Comparison of ENCODE assay signal across 8 cellular contexts in genomic region chr7:50502001-50502684, GRCh38. TPM values are rescaled to one million over a fixed set of nuclear protein-coding genes. Genes with fewer than 3 reads are reported as not detected.
DNase-seq lines count a peak whose midpoint lies in the region; ATAC-seq, FAIRE-seq and TF ChIP-seq lines count a peak whose summit lies in the region.

No MANE protein-coding gene starts in this region.

- peak overlapping the region; percentile 29 for H2AFZ ChIP-seq in osteoblast (ENCODE audit: low read length)

- no peak for TF ChIP-seq CTCF in osteoblast (IDR thresholded peaks at IDR 0.05; ENCODE audit: extremely low read depth, low read depth, low read length)

- FAIRE-seq in RCC 7860 (lab: Jason Lieb, UNC), result peak; percentile 82

- peaks cover 10% of the 10 kb centered on the region for H3K4me1 ChIP-seq in osteoblast (ENCODE audit: insufficient read depth, low read length)

- no peaks in the 10 kb centered on the region for H4K20me1 ChIP-seq in osteoblast (ENCODE audit: insufficient read depth, low read length)

- H3K9me3 ChIP-seq in osteoblast (ENCODE audit: low read depth, low read length), result no peaks in the 10 kb centered on the region

- H3K27me3 ChIP-seq in osteoblast (ENCODE audit: insufficient read depth, low read length), result peaks cover 4% of the 10 kb centered on the region

- peak overlapping the region; percentile 1 for H3K4me2 ChIP-seq in osteoblast (ENCODE audit: insufficient read depth, low read length)

- H3K36me3 ChIP-seq in osteoblast (ENCODE audit: insufficient read depth, low read length), result no peaks in the 10 kb centered on the region

- intact Hi-C loops in posterior cingulate gyrus (cut with DNase I), result no loop called here

- no peaks in the 10 kb centered on the region for H3K79me2 ChIP-seq in osteoblast (ENCODE audit: insufficient read depth, low read length)

- ATAC-seq in GM19455 (IDR thresholded peaks at IDR 0.05; ENCODE audit: unreplicated experiment), result no peak

- H3K27ac ChIP-seq in osteoblast (ENCODE audit: low read depth, low read length), result no peak overlapping the region

- no peak overlapping the region for H3K4me3 ChIP-seq in osteoblast (ENCODE audit: insufficient read depth, low read length)

- DNase-seq in AG08395 (ENCODE audit: low spot score) (peak; percentile 93), RCC 7860 (ENCODE audit: low spot score) (peak; percentile 82), fibroblast of peridontal ligament (ENCODE audit: extremely low read depth) (peak; percentile 64), osteoblast (ENCODE audit: insufficient read length, low spot score, missing footprints) (peak; percentile 95), pons (ENCODE audit: low spot score) (no peak), posterior cingulate gyrus (no peak)
- DNase-seq in activated CD4-positive, alpha-beta T cell treated with anti-CD3 and anti-CD28 coated beads, Interleukin-2, amount 50 U/mL, for 1 hour, result no peak

RNA-seq across cellular contexts. Expression of gene FIGNL1, which starts 52.0 kb away (rescaled TPM):
- total RNA-seq in osteoblast, result 5.9 and 6.5 TPM in 2 replicates

Comparison
In these comparisons a context has a peak if more than half of its experiments do, and no peak if none do; other contexts are left out.
1. DNase-seq: peak in AG08395 (single experiment), RCC 7860 (single experiment), fibroblast of peridontal ligament (single experiment) and osteoblast (single experiment); none in pons (single experiment), activated CD4-positive, alpha-beta T cell treated with anti-CD3 and anti-CD28 coated beads, Interleukin-2, amount 50 U/mL, for 1 hour (single experiment) and posterior cingulate gyrus (0 of 10).